ENCODE assay signal across 1 cellular context in the genomic region with DNA sequence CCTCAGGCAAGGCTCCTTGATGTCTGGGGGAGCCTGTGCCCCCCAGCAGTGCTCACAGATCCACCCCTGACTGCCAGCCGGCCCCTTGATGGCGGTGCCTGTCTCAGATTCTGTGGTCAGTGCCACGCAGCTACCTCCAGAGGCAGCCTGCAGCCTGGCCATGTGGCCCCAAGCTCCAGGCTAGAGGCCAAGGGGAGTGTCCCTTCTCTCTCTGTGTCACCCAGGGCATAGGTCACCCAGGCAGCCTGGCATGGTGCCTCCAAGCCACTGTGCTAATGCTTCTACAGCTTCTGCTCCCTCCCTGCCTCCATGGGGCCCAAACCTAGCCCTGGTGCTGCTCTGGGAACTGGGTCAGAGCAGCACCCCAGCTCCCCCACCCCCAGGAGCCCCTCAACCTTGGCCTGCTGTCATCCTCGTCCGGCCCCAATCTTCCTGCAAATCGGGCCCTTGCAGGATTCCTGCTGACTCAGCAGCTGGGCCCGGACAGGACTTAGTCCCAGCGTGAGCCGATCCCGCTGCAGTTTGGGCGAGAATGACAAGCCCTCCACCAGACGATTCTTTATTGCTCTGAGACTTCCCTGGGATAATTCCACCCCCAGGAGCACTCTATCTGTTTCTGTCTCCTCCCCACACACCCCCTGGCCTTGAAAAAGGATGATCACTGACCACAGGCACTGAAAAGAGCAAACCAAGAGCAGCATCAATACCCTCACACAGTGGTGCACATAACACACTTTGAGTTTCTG.
TF ChIP-seq lines count a peak whose summit lies in the region.

No MANE protein-coding gene starts in this region.

TF ChIP-seq in HepG2, 621 proteins besides CTCF, POLR2A, EP300 and RAD21 (continued from another document and continues in another):
- TF ChIP-seq, protein P1, sequence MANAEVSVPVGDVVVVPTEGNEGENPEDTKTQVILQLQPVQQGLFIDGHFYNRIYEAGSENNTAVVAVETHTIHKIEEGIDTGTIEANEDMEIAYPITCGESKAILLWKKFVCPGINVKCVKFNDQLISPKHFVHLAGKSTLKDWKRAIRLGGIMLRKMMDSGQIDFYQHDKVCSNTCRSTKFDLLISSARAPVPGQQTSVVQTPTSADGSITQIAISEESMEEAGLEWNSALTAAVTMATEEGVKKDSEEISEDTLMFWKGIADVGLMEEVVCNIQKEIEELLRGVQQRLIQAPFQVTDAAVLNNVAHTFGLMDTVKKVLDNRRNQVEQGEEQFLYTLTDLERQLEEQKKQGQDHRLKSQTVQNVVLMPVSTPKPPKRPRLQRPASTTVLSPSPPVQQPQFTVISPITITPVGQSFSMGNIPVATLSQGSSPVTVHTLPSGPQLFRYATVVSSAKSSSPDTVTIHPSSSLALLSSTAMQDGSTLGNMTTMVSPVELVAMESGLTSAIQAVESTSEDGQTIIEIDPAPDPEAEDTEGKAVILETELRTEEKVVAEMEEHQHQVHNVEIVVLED (CRISPR knock-in tag; IDR thresholded peaks at IDR 0.05; ENCODE audit: borderline replicate concordance), result peak; percentile 29; the same call in 1 of the 2 replicates
- no peak for TF ChIP-seq WIZ (CRISPR knock-in tag; IDR thresholded peaks at IDR 0.05)
- TF ChIP-seq, protein P2, sequence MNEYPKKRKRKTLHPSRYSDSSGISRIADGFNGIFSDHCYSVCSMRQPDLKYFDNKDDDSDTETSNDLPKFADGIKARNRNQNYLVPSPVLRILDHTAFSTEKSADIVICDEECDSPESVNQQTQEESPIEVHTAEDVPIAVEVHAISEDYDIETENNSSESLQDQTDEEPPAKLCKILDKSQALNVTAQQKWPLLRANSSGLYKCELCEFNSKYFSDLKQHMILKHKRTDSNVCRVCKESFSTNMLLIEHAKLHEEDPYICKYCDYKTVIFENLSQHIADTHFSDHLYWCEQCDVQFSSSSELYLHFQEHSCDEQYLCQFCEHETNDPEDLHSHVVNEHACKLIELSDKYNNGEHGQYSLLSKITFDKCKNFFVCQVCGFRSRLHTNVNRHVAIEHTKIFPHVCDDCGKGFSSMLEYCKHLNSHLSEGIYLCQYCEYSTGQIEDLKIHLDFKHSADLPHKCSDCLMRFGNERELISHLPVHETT (CRISPR knock-in tag; conservative IDR thresholded peaks at IDR 0.05), result no peak
- TF ChIP-seq CHD2 (IDR thresholded peaks at IDR 0.05; ENCODE audit: low read depth, low read length), result no peak
- TF ChIP-seq, protein P3, sequence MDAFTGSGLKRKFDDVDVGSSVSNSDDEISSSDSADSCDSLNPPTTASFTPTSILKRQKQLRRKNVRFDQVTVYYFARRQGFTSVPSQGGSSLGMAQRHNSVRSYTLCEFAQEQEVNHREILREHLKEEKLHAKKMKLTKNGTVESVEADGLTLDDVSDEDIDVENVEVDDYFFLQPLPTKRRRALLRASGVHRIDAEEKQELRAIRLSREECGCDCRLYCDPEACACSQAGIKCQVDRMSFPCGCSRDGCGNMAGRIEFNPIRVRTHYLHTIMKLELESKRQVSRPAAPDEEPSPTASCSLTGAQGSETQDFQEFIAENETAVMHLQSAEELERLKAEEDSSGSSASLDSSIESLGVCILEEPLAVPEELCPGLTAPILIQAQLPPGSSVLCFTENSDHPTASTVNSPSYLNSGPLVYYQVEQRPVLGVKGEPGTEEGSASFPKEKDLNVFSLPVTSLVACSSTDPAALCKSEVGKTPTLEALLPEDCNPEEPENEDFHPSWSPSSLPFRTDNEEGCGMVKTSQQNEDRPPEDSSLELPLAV (CRISPR knock-in tag; conservative IDR thresholded peaks at IDR 0.05; ENCODE audit: low read depth), result no peak
- no peak for TF ChIP-seq YY1 (IDR thresholded peaks at IDR 0.05; ENCODE audit: insufficient read depth, insufficient replicate concordance, low read depth, low read length)
- TF ChIP-seq, protein P4, sequence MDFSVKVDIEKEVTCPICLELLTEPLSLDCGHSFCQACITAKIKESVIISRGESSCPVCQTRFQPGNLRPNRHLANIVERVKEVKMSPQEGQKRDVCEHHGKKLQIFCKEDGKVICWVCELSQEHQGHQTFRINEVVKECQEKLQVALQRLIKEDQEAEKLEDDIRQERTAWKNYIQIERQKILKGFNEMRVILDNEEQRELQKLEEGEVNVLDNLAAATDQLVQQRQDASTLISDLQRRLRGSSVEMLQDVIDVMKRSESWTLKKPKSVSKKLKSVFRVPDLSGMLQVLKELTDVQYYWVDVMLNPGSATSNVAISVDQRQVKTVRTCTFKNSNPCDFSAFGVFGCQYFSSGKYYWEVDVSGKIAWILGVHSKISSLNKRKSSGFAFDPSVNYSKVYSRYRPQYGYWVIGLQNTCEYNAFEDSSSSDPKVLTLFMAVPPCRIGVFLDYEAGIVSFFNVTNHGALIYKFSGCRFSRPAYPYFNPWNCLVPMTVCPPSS (IDR thresholded peaks at IDR 0.05), result no peak
- TF ChIP-seq SAP130 (CRISPR knock-in tag; IDR thresholded peaks at IDR 0.05; ENCODE audit: low read depth), result peak; percentile 77
- TF ChIP-seq, protein P5, sequence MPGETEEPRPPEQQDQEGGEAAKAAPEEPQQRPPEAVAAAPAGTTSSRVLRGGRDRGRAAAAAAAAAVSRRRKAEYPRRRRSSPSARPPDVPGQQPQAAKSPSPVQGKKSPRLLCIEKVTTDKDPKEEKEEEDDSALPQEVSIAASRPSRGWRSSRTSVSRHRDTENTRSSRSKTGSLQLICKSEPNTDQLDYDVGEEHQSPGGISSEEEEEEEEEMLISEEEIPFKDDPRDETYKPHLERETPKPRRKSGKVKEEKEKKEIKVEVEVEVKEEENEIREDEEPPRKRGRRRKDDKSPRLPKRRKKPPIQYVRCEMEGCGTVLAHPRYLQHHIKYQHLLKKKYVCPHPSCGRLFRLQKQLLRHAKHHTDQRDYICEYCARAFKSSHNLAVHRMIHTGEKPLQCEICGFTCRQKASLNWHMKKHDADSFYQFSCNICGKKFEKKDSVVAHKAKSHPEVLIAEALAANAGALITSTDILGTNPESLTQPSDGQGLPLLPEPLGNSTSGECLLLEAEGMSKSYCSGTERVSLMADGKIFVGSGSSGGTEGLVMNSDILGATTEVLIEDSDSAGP (CRISPR knock-in tag; IDR thresholded peaks at IDR 0.05; ENCODE audit: borderline replicate concordance), result peak; percentile 58; the same call in 1 of the 2 replicates
- peak; percentile 55; the same call in 1 of the 2 replicates for TF ChIP-seq TBX2 (CRISPR knock-in tag; IDR thresholded peaks at IDR 0.05; ENCODE audit: borderline replicate concordance)
- TF ChIP-seq GFI1 (CRISPR knock-in tag; IDR thresholded peaks at IDR 0.05; ENCODE audit: borderline replicate concordance), result no peak
- TF ChIP-seq ZNF354B (CRISPR knock-in tag; IDR thresholded peaks at IDR 0.05), result no peak
- TF ChIP-seq DMAP1 (CRISPR knock-in tag; IDR thresholded peaks at IDR 0.05), result peak; percentile 86
- TF ChIP-seq, protein P6, sequence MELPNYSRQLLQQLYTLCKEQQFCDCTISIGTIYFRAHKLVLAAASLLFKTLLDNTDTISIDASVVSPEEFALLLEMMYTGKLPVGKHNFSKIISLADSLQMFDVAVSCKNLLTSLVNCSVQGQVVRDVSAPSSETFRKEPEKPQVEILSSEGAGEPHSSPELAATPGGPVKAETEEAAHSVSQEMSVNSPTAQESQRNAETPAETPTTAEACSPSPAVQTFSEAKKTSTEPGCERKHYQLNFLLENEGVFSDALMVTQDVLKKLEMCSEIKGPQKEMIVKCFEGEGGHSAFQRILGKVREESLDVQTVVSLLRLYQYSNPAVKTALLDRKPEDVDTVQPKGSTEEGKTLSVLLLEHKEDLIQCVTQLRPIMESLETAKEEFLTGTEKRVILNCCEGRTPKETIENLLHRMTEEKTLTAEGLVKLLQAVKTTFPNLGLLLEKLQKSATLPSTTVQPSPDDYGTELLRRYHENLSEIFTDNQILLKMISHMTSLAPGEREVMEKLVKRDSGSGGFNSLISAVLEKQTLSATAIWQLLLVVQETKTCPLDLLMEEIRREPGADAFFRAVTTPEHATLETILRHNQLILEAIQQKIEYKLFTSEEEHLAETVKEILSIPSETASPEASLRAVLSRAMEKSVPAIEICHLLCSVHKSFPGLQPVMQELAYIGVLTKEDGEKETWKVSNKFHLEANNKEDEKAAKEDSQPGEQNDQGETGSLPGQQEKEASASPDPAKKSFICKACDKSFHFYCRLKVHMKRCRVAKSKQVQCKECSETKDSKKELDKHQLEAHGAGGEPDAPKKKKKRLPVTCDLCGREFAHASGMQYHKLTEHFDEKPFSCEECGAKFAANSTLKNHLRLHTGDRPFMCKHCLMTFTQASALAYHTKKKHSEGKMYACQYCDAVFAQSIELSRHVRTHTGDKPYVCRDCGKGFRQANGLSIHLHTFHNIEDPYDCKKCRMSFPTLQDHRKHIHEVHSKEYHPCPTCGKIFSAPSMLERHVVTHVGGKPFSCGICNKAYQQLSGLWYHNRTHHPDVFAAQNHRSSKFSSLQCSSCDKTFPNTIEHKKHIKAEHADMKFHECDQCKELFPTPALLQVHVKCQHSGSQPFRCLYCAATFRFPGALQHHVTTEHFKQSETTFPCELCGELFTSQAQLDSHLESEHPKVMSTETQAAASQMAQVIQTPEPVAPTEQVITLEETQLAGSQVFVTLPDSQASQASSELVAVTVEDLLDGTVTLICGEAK (IDR thresholded peaks at IDR 0.05), result no peak
- TF ChIP-seq, protein P6 (CRISPR knock-in tag; IDR thresholded peaks at IDR 0.05), result 0 out of 2 replicates have a peak, but pooled peaks have one; percentile 64
- no peak for TF ChIP-seq MAZ (IDR thresholded peaks at IDR 0.05; ENCODE audit: borderline replicate concordance, low read depth, low read length)
- no peak for TF ChIP-seq MAZ (CRISPR knock-in tag; IDR thresholded peaks at IDR 0.05; ENCODE audit: low read depth)
- no peak for TF ChIP-seq KDM1A (CRISPR knock-in tag; IDR thresholded peaks at IDR 0.05)
- TF ChIP-seq POGZ (CRISPR knock-in tag; IDR thresholded peaks at IDR 0.05), result 0 out of 2 replicates have a peak, but pooled peaks have one; percentile 14
- TF ChIP-seq SIN3A (IDR thresholded peaks at IDR 0.05; ENCODE audit: borderline replicate concordance, low read depth, low read length), result no peak
- TF ChIP-seq ZNF703 (CRISPR knock-in tag; IDR thresholded peaks at IDR 0.05; ENCODE audit: borderline replicate concordance), result no peak
- TF ChIP-seq, protein P7, sequence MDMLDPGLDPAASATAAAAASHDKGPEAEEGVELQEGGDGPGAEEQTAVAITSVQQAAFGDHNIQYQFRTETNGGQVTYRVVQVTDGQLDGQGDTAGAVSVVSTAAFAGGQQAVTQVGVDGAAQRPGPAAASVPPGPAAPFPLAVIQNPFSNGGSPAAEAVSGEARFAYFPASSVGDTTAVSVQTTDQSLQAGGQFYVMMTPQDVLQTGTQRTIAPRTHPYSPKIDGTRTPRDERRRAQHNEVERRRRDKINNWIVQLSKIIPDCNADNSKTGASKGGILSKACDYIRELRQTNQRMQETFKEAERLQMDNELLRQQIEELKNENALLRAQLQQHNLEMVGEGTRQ (IDR thresholded peaks at IDR 0.05; ENCODE audit: low read depth, low read length), result no peak
- TF ChIP-seq, protein P7 (CRISPR knock-in tag; IDR thresholded peaks at IDR 0.05; ENCODE audit: borderline replicate concordance), result no peak
- TF ChIP-seq ATM (IDR thresholded peaks at IDR 0.05; ENCODE audit: borderline replicate concordance), result no peak
- TF ChIP-seq LCORL (IDR thresholded peaks at IDR 0.05), result no peak
- peak; percentile 20 for TF ChIP-seq LCORL (CRISPR knock-in tag; IDR thresholded peaks at IDR 0.05)
- TF ChIP-seq ZNF232 (CRISPR knock-in tag; IDR thresholded peaks at IDR 0.05; ENCODE audit: borderline replicate concordance), result no peak
- no peak for TF ChIP-seq ZNF484 (CRISPR knock-in tag; IDR thresholded peaks at IDR 0.05; ENCODE audit: borderline replicate concordance, low read depth)
- no peak for TF ChIP-seq ZMYM3 (CRISPR knock-in tag; IDR thresholded peaks at IDR 0.05)
- no peak for TF ChIP-seq ZNF615 (CRISPR knock-in tag; IDR thresholded peaks at IDR 0.05; ENCODE audit: borderline replicate concordance)
- no peak for TF ChIP-seq ZFP41 (CRISPR knock-in tag; IDR thresholded peaks at IDR 0.05; ENCODE audit: borderline replicate concordance)
- no peak for TF ChIP-seq ZNF235 (CRISPR knock-in tag; IDR thresholded peaks at IDR 0.05; ENCODE audit: borderline replicate concordance)
- no peak for TF ChIP-seq ZNF501 (CRISPR knock-in tag; IDR thresholded peaks at IDR 0.05)
- no peak for TF ChIP-seq ZSCAN22 (CRISPR knock-in tag; IDR thresholded peaks at IDR 0.05)
- TF ChIP-seq ZNF282 (IDR thresholded peaks at IDR 0.05; ENCODE audit: partially characterized antibody), result no peak
- no peak for TF ChIP-seq TBP (CRISPR knock-in tag; IDR thresholded peaks at IDR 0.05)
- TF ChIP-seq, protein P8, sequence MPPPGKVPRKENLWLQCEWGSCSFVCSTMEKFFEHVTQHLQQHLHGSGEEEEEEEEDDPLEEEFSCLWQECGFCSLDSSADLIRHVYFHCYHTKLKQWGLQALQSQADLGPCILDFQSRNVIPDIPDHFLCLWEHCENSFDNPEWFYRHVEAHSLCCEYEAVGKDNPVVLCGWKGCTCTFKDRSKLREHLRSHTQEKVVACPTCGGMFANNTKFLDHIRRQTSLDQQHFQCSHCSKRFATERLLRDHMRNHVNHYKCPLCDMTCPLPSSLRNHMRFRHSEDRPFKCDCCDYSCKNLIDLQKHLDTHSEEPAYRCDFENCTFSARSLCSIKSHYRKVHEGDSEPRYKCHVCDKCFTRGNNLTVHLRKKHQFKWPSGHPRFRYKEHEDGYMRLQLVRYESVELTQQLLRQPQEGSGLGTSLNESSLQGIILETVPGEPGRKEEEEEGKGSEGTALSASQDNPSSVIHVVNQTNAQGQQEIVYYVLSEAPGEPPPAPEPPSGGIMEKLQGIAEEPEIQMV (CRISPR knock-in tag; IDR thresholded peaks at IDR 0.05; ENCODE audit: low read depth), result no peak
